In genomic region chr3:117195034-117195433, GRCh38 we compare ENCODE assay signal across 7 cellular contexts.
"Had no signal": no experiment of that assay in that cellular context is flagged by ENCODE, and none has a peak within 500 bp of the region (broad histone marks: within the 10 kb centered on the region; RNA-seq: fewer than 3 reads in every experiment).

No MANE protein-coding gene starts in this region.

- H3K9ac ChIP-seq: GM23248 had no signal

- H3K4me3 ChIP-seq: GM23248 had no signal

- FAIRE-seq: H54, HTR-8/SVneo had no signal

- DNase-seq: GM23248, GOT3, H9, HCEC 1CT, KBM-7 had no signal

- H2AFZ ChIP-seq: GM23248 had no signal

- H3K27ac ChIP-seq: GM23248 had no signal
